In genomic region chr14:59188461-59189280, GRCh38 we compare ENCODE assay signal across 8 cellular contexts. TPM values are rescaled to one million over a fixed set of nuclear protein-coding genes. Genes with fewer than 3 reads are reported as not detected.
A peak's percentile ranks its signal among the peaks of the same experiment; 100 is the strongest.
DNase-seq lines count a peak whose midpoint lies in the region; TF ChIP-seq lines count a peak whose summit lies in the region.

TSS of gene DAAM1 (plus strand) at chr14:59188667. CDS start at chr14:59263478, 74,811 bp downstream.

- peak within 1 kb of the TSS; percentile 92 for H3K27ac ChIP-seq in stomach smooth muscle (ENCODE audit: low read length)

- DNase-seq in ELR (ENCODE audit: low read depth) (peak; percentile 98), H7 (peak; percentile 89), M059J (ENCODE audit: low read depth) (peak; percentile 99), SHP77 treated with DMSO at 0.1 percent for 48 hours (lab: John Stamatoyannopoulos, UW) (peak; percentile 96), activated gamma-delta T cell (lab: John Stamatoyannopoulos, UW) (peak; percentile 88), fibroblast of the conjunctiva (ENCODE audit: low read depth) (peak; percentile 97), neural crest cell (ENCODE audit: low read depth, low spot score) (peak; percentile 85)

- peaks cover 23% of the 10 kb centered on the region for H3K4me1 ChIP-seq in stomach smooth muscle (ENCODE audit: control insufficient read depth, insufficient read depth, low read length)

- no peaks in the 10 kb centered on the region for H3K9me3 ChIP-seq in stomach smooth muscle (ENCODE audit: control insufficient read depth in 2 of 2, low read length in 2 of 2)

- no peaks in the 10 kb centered on the region for H3K36me3 Mint-ChIP-seq in neural crest cell (ENCODE audit: low read depth)

- H3K27me3 ChIP-seq in H7 (ENCODE audit: control insufficient read depth, insufficient read depth, low read length): peaks cover 32% of the 10 kb centered on the region
- no peaks in the 10 kb centered on the region for H3K27me3 ChIP-seq in stomach smooth muscle (ENCODE audit: control insufficient read depth in 1 of 2, insufficient read depth in 2 of 2, low read length in 2 of 2)

- H3K4me3 ChIP-seq in H7 (ENCODE audit: insufficient read depth, low read depth, low read length) (peak within 1 kb of the TSS; percentile 77), stomach smooth muscle (ENCODE audit: low read length in 2 of 2) (peak within 1 kb of the TSS; percentile 84 to 95)

- peak within 1 kb of the TSS; percentile 98 for H3K4me3 Mint-ChIP-seq in neural crest cell

- H3K36me3 ChIP-seq in H7 (replicated peaks; ENCODE audit: control insufficient read depth, insufficient read depth, low read length): no peaks in the 10 kb centered on the region
- H3K36me3 ChIP-seq in stomach smooth muscle (ENCODE audit: control insufficient read depth in 2 of 2, insufficient read depth in 2 of 2, low read length in 2 of 2): no peaks in the 10 kb centered on the region

- no peak for TF ChIP-seq CTCF in neural crest cell (conservative IDR thresholded peaks at IDR 0.05)

- H3K9me3 Mint-ChIP-seq in neural crest cell: no peaks in the 10 kb centered on the region

- peak within 1 kb of the TSS; percentile 97 for H3K27ac Mint-ChIP-seq in neural crest cell (ENCODE audit: unreplicated experiment)

- H3K4me1 Mint-ChIP-seq in neural crest cell: peaks cover 41% of the 10 kb centered on the region

- peaks cover 30% of the 10 kb centered on the region for H3K27me3 Mint-ChIP-seq in neural crest cell (ENCODE audit: low read depth)

- H3K9ac ChIP-seq in stomach smooth muscle (ENCODE audit: low read length in 2 of 2): peak within 1 kb of the TSS; percentile 79 to 91

RNA-seq across cellular contexts. Expression of gene DAAM1, which starts in this region (rescaled TPM):
- total RNA-seq in H7 (2014; rRNA removed; shearing (Covaris generic)): 11.4 and 13.7 TPM in 2 replicates
- 5.6 and 18.2 TPM in 2 replicates for total RNA-seq in M059J (2014; rRNA removed; shearing (Covaris generic))
- 47.2 and 54.1 TPM in 2 replicates for total RNA-seq in neural crest cell

Comparison
In these comparisons a context has a peak if more than half of its experiments do, and no peak if none do; other contexts are left out.
1. Peak in every context shown above with its lines: DNase-seq, H3K4me3 ChIP-seq and H3K27ac ChIP-seq.